In genomic region chr1:1876335-1876935, GRCh38 we compare ENCODE assay signal across 17 cellular contexts. TPM values are rescaled to one million over a fixed set of nuclear protein-coding genes. Genes with fewer than 3 reads are reported as not detected.
DNase-seq lines count a peak whose midpoint lies in the region; ATAC-seq and TF ChIP-seq lines count a peak whose summit lies in the region.
"Had no signal": no experiment of that assay in that cellular context is flagged by ENCODE, and none has a peak within 500 bp of the region (broad histone marks: within the 10 kb centered on the region; RNA-seq: fewer than 3 reads in every experiment).

No MANE protein-coding gene starts in this region.

- no peaks in the 10 kb centered on the region for H3K9me3 Mint-ChIP-seq in activated T-cell treated with anti-CD3 and anti-CD28 coated beads, Interleukin-2, amount 50 U/mL, for 24 hours
- no peaks in the 10 kb centered on the region for H3K9me3 Mint-ChIP-seq in activated T-helper 17 cell treated with anti-CD3 and anti-CD28 coated beads, Interleukin-2, amount 50 U/mL, for 72 hours
- H3K9me3 Mint-ChIP-seq in memory B cell: no peaks in the 10 kb centered on the region
- no peaks in the 10 kb centered on the region for H3K9me3 Mint-ChIP-seq in stimulated activated naive CD8-positive, alpha-beta T cell treated with anti-CD3 and anti-CD28 coated beads, Interleukin-15, Interleukin-2, amounts not matched to agents 100 ng/mL and 50 ng/mL, for 24 hours
- H3K9me3 Mint-ChIP-seq: neural crest cell had no signal

- no peak overlapping the region for H3K27ac ChIP-seq in right cardiac atrium (ENCODE audit: low read length)
- H3K27ac ChIP-seq in stomach: no peak overlapping the region
- H3K27ac ChIP-seq: epithelial cell of prostate, heart left ventricle, thoracic aorta had no signal

- H3K9me3 ChIP-seq in right cardiac atrium (ENCODE audit: control insufficient read depth, low read length) (no peaks in the 10 kb centered on the region), stomach (no peaks in the 10 kb centered on the region)
- H3K9me3 ChIP-seq: heart left ventricle, thoracic aorta had no signal

- H3K36me3 Mint-ChIP-seq in activated T-cell treated with anti-CD3 and anti-CD28 coated beads, Interleukin-2, amount 50 U/mL, for 24 hours (ENCODE audit: low read depth): peaks cover 85% of the 10 kb centered on the region
- peaks cover 80% of the 10 kb centered on the region for H3K36me3 Mint-ChIP-seq in activated T-helper 17 cell treated with anti-CD3 and anti-CD28 coated beads, Interleukin-2, amount 50 U/mL, for 72 hours (ENCODE audit: low read depth)
- H3K36me3 Mint-ChIP-seq in memory B cell: peaks cover 27% of the 10 kb centered on the region
- H3K36me3 Mint-ChIP-seq in stimulated activated naive CD8-positive, alpha-beta T cell treated with anti-CD3 and anti-CD28 coated beads, Interleukin-15, Interleukin-2, amounts not matched to agents 100 ng/mL and 50 ng/mL, for 24 hours (ENCODE audit: low read depth): peaks cover 67% of the 10 kb centered on the region

- TF ChIP-seq POLR2A in stomach (IDR thresholded peaks at IDR 0.05): no peak

- DNase-seq in activated T-cell treated with anti-CD3 and anti-CD28 coated beads, Interleukin-2, amount 50 U/mL, for 24 hours: no peak
- no peak for DNase-seq in activated T-cell treated with anti-CD3 and anti-CD28 coated beads, Interleukin-2, amount 50 U/mL, for 1 hour
- DNase-seq in memory B cell (ENCODE audit: low spot score in 2 of 2): no peak
- no peak for DNase-seq in right cardiac atrium
- DNase-seq in stomach: no peak
- DNase-seq in NCI-H345 treated with DMSO at 0.1 percent for 48 hours (lab: John Stamatoyannopoulos, UW; ENCODE audit: unreplicated experiment): no peak
- DNase-seq: activated CD4-positive, alpha-beta T cell treated with anti-CD3 and anti-CD28 coated beads for 4 hours; activated gamma-delta T cell treated with Interleukin-2 at 50 U/mL for 16 hours; left colon; small intestine had no signal

- H3K4me1 ChIP-seq in right cardiac atrium (ENCODE audit: control insufficient read depth, insufficient read depth, low read length) (peaks cover 42% of the 10 kb centered on the region), stomach (peaks cover 37 to 95% (median 69%) of the 10 kb centered on the region in 4 donors)

- H3K4me3 Mint-ChIP-seq in activated T-cell treated with anti-CD3 and anti-CD28 coated beads, Interleukin-2, amount 50 U/mL, for 24 hours: no peak overlapping the region
- peak overlapping the region; percentile 71 for H3K4me3 Mint-ChIP-seq in activated T-helper 17 cell treated with anti-CD3 and anti-CD28 coated beads, Interleukin-2, amount 50 U/mL, for 72 hours
- H3K4me3 Mint-ChIP-seq in memory B cell: peak overlapping the region; percentile 62
- H3K4me3 Mint-ChIP-seq in stimulated activated naive CD8-positive, alpha-beta T cell treated with anti-CD3 and anti-CD28 coated beads, Interleukin-15, Interleukin-2, amounts not matched to agents 100 ng/mL and 50 ng/mL, for 24 hours: peak overlapping the region; percentile 59
- H3K4me3 Mint-ChIP-seq: neural crest cell had no signal

- no peaks in the 10 kb centered on the region for H3K27me3 Mint-ChIP-seq in activated T-cell treated with anti-CD3 and anti-CD28 coated beads, Interleukin-2, amount 50 U/mL, for 24 hours
- no peaks in the 10 kb centered on the region for H3K27me3 Mint-ChIP-seq in activated T-helper 17 cell treated with anti-CD3 and anti-CD28 coated beads, Interleukin-2, amount 50 U/mL, for 72 hours
- H3K27me3 Mint-ChIP-seq in memory B cell: no peaks in the 10 kb centered on the region
- H3K27me3 Mint-ChIP-seq in stimulated activated naive CD8-positive, alpha-beta T cell treated with anti-CD3 and anti-CD28 coated beads, Interleukin-15, Interleukin-2, amounts not matched to agents 100 ng/mL and 50 ng/mL, for 24 hours: no peaks in the 10 kb centered on the region

- H3K27me3 ChIP-seq in right cardiac atrium (ENCODE audit: control insufficient read depth, insufficient read depth) (no peaks in the 10 kb centered on the region), stomach (no peaks in the 10 kb centered on the region)
- H3K27me3 ChIP-seq: heart left ventricle had no signal

- peak overlapping the region; percentile 94 for H3K27ac Mint-ChIP-seq in activated T-cell treated with anti-CD3 and anti-CD28 coated beads, Interleukin-2, amount 50 U/mL, for 24 hours
- H3K27ac Mint-ChIP-seq in activated T-helper 17 cell treated with anti-CD3 and anti-CD28 coated beads, Interleukin-2, amount 50 U/mL, for 72 hours: peak overlapping the region; percentile 78
- peak overlapping the region; percentile 36 for H3K27ac Mint-ChIP-seq in memory B cell
- H3K27ac Mint-ChIP-seq in stimulated activated naive CD8-positive, alpha-beta T cell treated with anti-CD3 and anti-CD28 coated beads, Interleukin-15, Interleukin-2, amounts not matched to agents 100 ng/mL and 50 ng/mL, for 24 hours: peak overlapping the region; percentile 92

- H3K4me3 ChIP-seq in right cardiac atrium (ENCODE audit: low read length) (no peak overlapping the region), stomach (no peak overlapping the region)
- H3K4me3 ChIP-seq: heart left ventricle, thoracic aorta had no signal

- intact Hi-C loops in right cardiac atrium (cut with DNase I) (no loop called here), stomach (cut with DNase I; ENCODE audit: low total_unique reads) (no loop called here)

- peak; percentile 16 for ATAC-seq in activated T-helper 17 cell treated with anti-CD3 and anti-CD28 coated beads, Interleukin-2, amount 50 U/mL, for 72 hours (replicated peaks)
- ATAC-seq in memory B cell (ENCODE audit: low read depth): no peak
- no peak for ATAC-seq in right cardiac atrium
- ATAC-seq: heart left ventricle, left colon had no signal

- TF ChIP-seq CTCF in stomach (IDR thresholded peaks at IDR 0.05): no peak

- TF ChIP-seq EP300 in stomach (IDR thresholded peaks at IDR 0.05): no peak

- H3K36me3 ChIP-seq in stomach: peaks cover 6 to 39% (median 29%) of the 10 kb centered on the region in 4 donors

- peaks cover 84% of the 10 kb centered on the region for H3K4me1 Mint-ChIP-seq in activated T-cell treated with anti-CD3 and anti-CD28 coated beads, Interleukin-2, amount 50 U/mL, for 24 hours (ENCODE audit: low read depth)
- H3K4me1 Mint-ChIP-seq in activated T-helper 17 cell treated with anti-CD3 and anti-CD28 coated beads, Interleukin-2, amount 50 U/mL, for 72 hours: peaks cover 59% of the 10 kb centered on the region
- H3K4me1 Mint-ChIP-seq in memory B cell: peaks cover 58% of the 10 kb centered on the region
- peaks cover 85% of the 10 kb centered on the region for H3K4me1 Mint-ChIP-seq in stimulated activated naive CD8-positive, alpha-beta T cell treated with anti-CD3 and anti-CD28 coated beads, Interleukin-15, Interleukin-2, amounts not matched to agents 100 ng/mL and 50 ng/mL, for 24 hours (ENCODE audit: low read depth)

- WGBS in right cardiac atrium: 68% methylated on average over 11 of the region's 11 CpGs
- WGBS in stomach, 5 donors: 63 to 84% (median 74%) methylated on average over 11 of the region's 11 CpGs

RNA-seq across cellular contexts. Expression of gene GNB1, which starts 14.5 kb away (rescaled TPM):
- 100 to 1,000 TPM; 266 to 410 TPM for total RNA-seq in activated T-helper 17 cell treated with anti-CD3 and anti-CD28 coated beads, Interleukin-2, amount 50 U/mL, for 72 hours
- 100 to 1,000 TPM; 152 to 205 (median 174) TPM for total RNA-seq in right cardiac atrium
- 73.7 TPM for polyA plus RNA-seq in right cardiac atrium
- 100 to 1,000 TPM in 4 of 5 donors, 10 to 100 TPM in 1; 49.6 to 195 (median 124) TPM for total RNA-seq in stomach
- 100 to 1,000 TPM in 2 of 3 donors, 10 to 100 TPM in 1; 66.2 to 146 (median 126) TPM for polyA plus RNA-seq in stomach

RNA-seq across cellular contexts. Expression of gene CALML6, which starts 38.6 kb away (rescaled TPM):
- total RNA-seq in activated T-helper 17 cell treated with anti-CD3 and anti-CD28 coated beads, Interleukin-2, amount 50 U/mL, for 72 hours: 1 to 10 TPM in 1 of 2 donors, under 1 TPM in 1; 0.86 to 1.7 TPM
- under 1 TPM in 2 of 4 donors, not detected in 2; 0.24 to 0.36 TPM for total RNA-seq in right cardiac atrium
- 0.18 TPM for polyA plus RNA-seq in right cardiac atrium
- total RNA-seq in stomach: not detected
- polyA plus RNA-seq in stomach: 1 to 10 TPM; 1.4 to 5.7 (median 2.6) TPM
- total RNA-seq: HT-29, thoracic aorta had no signal
- polyA plus RNA-seq: heart left ventricle had no signal

RNA-seq across cellular contexts. Expression of gene TMEM52, which starts 42.6 kb away (rescaled TPM):
- 1 to 10 TPM; 1.8 to 2.0 TPM for total RNA-seq in activated T-helper 17 cell treated with anti-CD3 and anti-CD28 coated beads, Interleukin-2, amount 50 U/mL, for 72 hours
- total RNA-seq in right cardiac atrium: under 1 TPM; 0.34 to 0.89 (median 0.59) TPM
- 1.9 TPM for polyA plus RNA-seq in right cardiac atrium
- total RNA-seq in stomach: 1 to 10 TPM in 1 of 5 donors, not detected in 4; 9.8 TPM
- polyA plus RNA-seq in stomach: 10 to 100 TPM in 1 of 3 donors, 1 to 10 TPM in 2; 5.0 to 10.4 (median 6.2) TPM
- total RNA-seq: thoracic aorta had no signal

Comparison
In these comparisons a context has a peak if more than half of its experiments do, and no peak if none do; other contexts are left out.
1. H3K27ac Mint-ChIP-seq: peak in every context shown above with its lines; median percentile 94 in activated T-cell treated with anti-CD3 and anti-CD28 coated beads, Interleukin-2, amount 50 U/mL, for 24 hours; 92 in stimulated activated naive CD8-positive, alpha-beta T cell treated with anti-CD3 and anti-CD28 coated beads, Interleukin-15, Interleukin-2, amounts not matched to agents 100 ng/mL and 50 ng/mL, for 24 hours; 78 in activated T-helper 17 cell treated with anti-CD3 and anti-CD28 coated beads, Interleukin-2, amount 50 U/mL, for 72 hours; 36 in memory B cell.